9 cellular contexts compared by ENCODE assay signal in genomic region chr6:21491955-21492354, GRCh38.
"Had no signal": no experiment of that assay in that cellular context is flagged by ENCODE, and none has a peak within 500 bp of the region (broad histone marks: within the 10 kb centered on the region; RNA-seq: fewer than 3 reads in every experiment).

No MANE protein-coding gene starts in this region.

- DNase-seq: GM23248, GOT3, H9, HCEC 1CT, IMR-90, KBM-7 had no signal

- FAIRE-seq: H54 had no signal

- H2AFZ ChIP-seq: GM23248 had no signal

- H3K4me3 Mint-ChIP-seq: H9 had no signal

- H3K27ac ChIP-seq: GM23248, HL-60, KMS-11 had no signal

- H3K4me3 ChIP-seq: GM23248 had no signal

- H3K27ac Mint-ChIP-seq: H9 had no signal

- H3K9me3 Mint-ChIP-seq: H9 had no signal

- H3K4me2 ChIP-seq: KMS-11 had no signal

- H3K9ac ChIP-seq: GM23248, KMS-11 had no signal
